23 cellular contexts compared by ENCODE assay signal in the genomic region with DNA sequence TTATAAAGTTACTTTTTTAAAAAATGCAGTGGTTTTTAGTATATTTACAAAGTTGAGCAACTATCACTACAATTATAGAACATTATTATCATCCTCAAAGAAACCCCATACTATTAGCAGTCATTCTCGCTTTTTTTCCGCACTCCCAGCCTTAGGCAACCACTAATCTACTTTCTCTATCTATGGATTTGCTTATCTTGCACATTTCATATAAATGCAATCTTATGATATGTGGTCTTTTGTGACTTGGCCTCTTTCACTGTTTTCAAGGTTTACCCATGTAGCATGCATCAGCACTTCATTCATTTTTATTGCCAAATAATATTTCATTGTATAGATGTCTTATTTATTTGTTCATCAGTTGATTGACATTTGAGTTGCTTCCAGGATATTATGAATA.
DNase-seq lines count a peak whose midpoint lies in the region; ATAC-seq, FAIRE-seq and TF ChIP-seq lines count a peak whose summit lies in the region.
"Had no signal": no experiment of that assay in that cellular context is flagged by ENCODE, and none has a peak within 500 bp of the region (broad histone marks: within the 10 kb centered on the region; RNA-seq: fewer than 3 reads in every experiment).

No MANE protein-coding gene starts in this region.

- H4K20me1 ChIP-seq in DND-41 (ENCODE audit: insufficient read depth, low read length) = no peaks in the 10 kb centered on the region
- H4K20me1 ChIP-seq in KMS-11 (ENCODE audit: insufficient read depth) = no peaks in the 10 kb centered on the region
- H4K20me1 ChIP-seq in K562 (replicated peaks; ENCODE audit: control insufficient read depth, insufficient read depth, low read length) = no peaks in the 10 kb centered on the region

- H3K4me3 Mint-ChIP-seq in nephron = no peak overlapping the region
- H3K4me3 Mint-ChIP-seq: CD4-positive, alpha-beta memory T cell; IgD-negative memory B cell had no signal

- ATAC-seq in DND-41 (ENCODE audit: insufficient read depth, low read depth) (peak; percentile 29; the same call in 1 of the 3 replicates), K562 (no peak)
- ATAC-seq: PC-3, Right ventricle myocardium inferior had no signal

- H3K36me3 ChIP-seq in DND-41 (ENCODE audit: insufficient read depth, low read length) (no peaks in the 10 kb centered on the region), KMS-11 (ENCODE audit: insufficient read depth) (no peaks in the 10 kb centered on the region), K562 (ENCODE audit: control insufficient read depth, insufficient read depth, low read length) (no peaks in the 10 kb centered on the region)

- H3K79me2 ChIP-seq in DND-41 (ENCODE audit: insufficient read depth, low read length) (no peaks in the 10 kb centered on the region), KMS-11 (ENCODE audit: insufficient read depth, low read depth) (no peaks in the 10 kb centered on the region), K562 (ENCODE audit: control insufficient read depth, insufficient read depth, low read length) (no peaks in the 10 kb centered on the region)

- H3K4me1 Mint-ChIP-seq in nephron = peaks cover 61% of the 10 kb centered on the region
- H3K4me1 Mint-ChIP-seq: CD4-positive, alpha-beta memory T cell had no signal

- H3K27ac Mint-ChIP-seq in nephron = peak overlapping the region in 2 of 3 experiments; percentile 0 to 11
- H3K27ac Mint-ChIP-seq: CD4-positive, alpha-beta memory T cell; IgD-negative memory B cell had no signal

- no peak for TF ChIP-seq RAD21 in K562 (CRISPR knock-in tag; conservative IDR thresholded peaks at IDR 0.05 in 1 of 2, IDR thresholded peaks at IDR 0.05 in 1 of 2)

- H3K4me2 ChIP-seq in DND-41 (ENCODE audit: insufficient read depth, low read length) = no peak overlapping the region
- peak overlapping the region; percentile 9; the same call in 1 of the 2 replicates for H3K4me2 ChIP-seq in KMS-11
- H3K4me2 ChIP-seq in K562 (ENCODE audit: insufficient read depth, low read length) = no peak overlapping the region

- TF ChIP-seq CTCF in DND-41 (IDR thresholded peaks at IDR 0.05; ENCODE audit: borderline replicate concordance, extremely low read depth, low read length, poor library complexity, severe bottlenecking) (no peak), KMS-11 (conservative IDR thresholded peaks at IDR 0.05; ENCODE audit: low read depth, low read length) (no peak), K562 (IDR thresholded peaks at IDR 0.05 in 2 of 3, conservative IDR thresholded peaks at IDR 0.05 in 1 of 3; ENCODE audit: insufficient read depth in 2 of 3, low read depth in 1 of 3, low read length in 3 of 3) (no peak), nephron (IDR thresholded peaks at IDR 0.05; ENCODE audit: unreplicated experiment in 3 of 3) (no peak)

- H3K36me3 Mint-ChIP-seq in nephron (ENCODE audit: low read depth) = peaks cover 3% of the 10 kb centered on the region
- H3K36me3 Mint-ChIP-seq: CD4-positive, alpha-beta memory T cell; IgD-negative memory B cell had no signal

- no peaks in the 10 kb centered on the region for H3K9me1 ChIP-seq in K562 (ENCODE audit: control insufficient read depth, insufficient read depth, low read length)

- H3K9me3 ChIP-seq in DND-41 (ENCODE audit: insufficient read depth, low read length, severe bottlenecking) (no peaks in the 10 kb centered on the region), K562 (replicated peaks; ENCODE audit: control insufficient read depth, insufficient read depth, low read depth, low read length) (no peaks in the 10 kb centered on the region)

- WGBS in K562 (ENCODE audit: insufficient coverage, low coverage, missing lambda C conversion rate) = 3% methylated on average over 2 of the region's 2 CpGs

- H3K27me3 ChIP-seq in DND-41 (ENCODE audit: insufficient read depth, low read length, poor library complexity) = no peaks in the 10 kb centered on the region
- H3K27me3 ChIP-seq in KMS-11 (ENCODE audit: insufficient read depth, low read depth) = no peaks in the 10 kb centered on the region
- no peaks in the 10 kb centered on the region; a peak in 1 of 5 replicates for H3K27me3 ChIP-seq in K562 (ENCODE audit: control insufficient read depth in 2 of 2, insufficient read depth in 2 of 2, low read length in 2 of 2)

- BruUV-seq in K562 (replicated peaks; lab: Mats Ljungman, UMichigan) = no TSS peak

- CTCF ChIA-PET in K562 (lab: Yijun Ruan, JAX; ENCODE audit: low intra/inter-chr PET ratio) = no interaction called here

- POLR2A ChIA-PET in K562 (lab: Yijun Ruan, JAX) = interaction anchor here (0.7 to 2.3 kb wide), 5 partner anchors 10 to 14 kb away, joined by 3 to 8 read pairs (median 3); no protein-coding TSS in a partner anchor

- H3K9ac ChIP-seq in DND-41 (ENCODE audit: low read depth, low read length) (no peak overlapping the region), KMS-11 (no peak overlapping the region), K562 (ENCODE audit: insufficient read depth in 1 of 2, low read depth in 2 of 2, low read length in 2 of 2) (no peak overlapping the region)

- DNase-seq in DND-41 (no peak), K562 (ENCODE audit: extremely low read depth in 1 of 4, low spot score in 3 of 4) (no peak), DMS79 treated with DMSO at 0.1 percent for 48 hours (lab: John Stamatoyannopoulos, UW) (no peak), NCI-H1436 treated with DMSO at 0.1 percent for 48 hours (lab: John Stamatoyannopoulos, UW) (no peak), GM19238 (ENCODE audit: insufficient read length, low spot score) (no peak)
- DNase-seq: C1 segment of cervical spinal cord; CD4-positive, alpha-beta memory T cell; COR-L47; H7; Karpas-422; NCI-H1105 treated with DMSO at 0.1 percent for 48 hours; NCI-H2029 treated with DMSO at 0.1 percent for 48 hours; NCI-H446 treated with DMSO at 0.1 percent for 48 hours; NCI-H526; NCI-H82; NK-92 treated with Interleukin-12 subunit alpha and Interleukin-12 subunit beta, amount 100 ng/mL, for 24 hours; PC-3 had no signal

- no peak overlapping the region for H3K4me3 ChIP-seq in DND-41 (ENCODE audit: low read depth in 1 of 2, low read length in 2 of 2)
- no peak overlapping the region for H3K4me3 ChIP-seq in KMS-11 (IDR thresholded peaks at IDR 0.05; ENCODE audit: insufficient read depth, low read depth, low read length)
- H3K4me3 ChIP-seq in K562 = no peak overlapping the region

- FAIRE-seq in K562 (lab: Jason Lieb, UNC) = no peak
- FAIRE-seq: A204.1, HTR-8/SVneo had no signal

- no peak overlapping the region for H2AFZ ChIP-seq in DND-41 (ENCODE audit: low read depth, low read length)
- H2AFZ ChIP-seq in KMS-11 (ENCODE audit: low read depth) = no peak overlapping the region
- no peak overlapping the region for H2AFZ ChIP-seq in K562 (ENCODE audit: low read depth, low read length)

- H3K27ac ChIP-seq in DND-41 (ENCODE audit: low read length) (no peak overlapping the region), KMS-11 (peak overlapping the region; percentile 18; the same call in 1 of the 2 replicates), K562 (ENCODE audit: extremely low read depth, low read depth, low read length) (no peak overlapping the region)

- no peak for TF ChIP-seq POLR2A in K562 (conservative IDR thresholded peaks at IDR 0.05)

- H3K4me1 ChIP-seq in DND-41 (ENCODE audit: insufficient read depth, low read length) (peaks cover 23% of the 10 kb centered on the region), KMS-11 (ENCODE audit: low read depth, poor library complexity, severe bottlenecking) (peaks cover 25% of the 10 kb centered on the region), K562 (replicated peaks in 1 of 2; ENCODE audit: control insufficient read depth in 2 of 2, insufficient read depth in 2 of 2, low read length in 2 of 2) (peaks cover 0 to 6% of the 10 kb centered on the region in 2 experiments; a peak in 2 of 5 replicates)

- H3K27me3 Mint-ChIP-seq in nephron (ENCODE audit: low read depth) = no peaks in the 10 kb centered on the region
- H3K27me3 Mint-ChIP-seq: IgD-negative memory B cell had no signal

- no peak for TF ChIP-seq EP300 in K562 (IDR thresholded peaks at IDR 0.05; ENCODE audit: low read length)

- in situ Hi-C loops in K562 (cut with MboI) = no loop called here

- intact Hi-C loops in K562 (cut with micrococcal nuclease) = no loop called here

- H3K9me3 Mint-ChIP-seq in nephron = no peaks in the 10 kb centered on the region
- H3K9me3 Mint-ChIP-seq: CD4-positive, alpha-beta memory T cell; IgD-negative memory B cell had no signal

TF ChIP-seq in K562, 482 proteins besides CTCF, POLR2A, EP300 and RAD21 (continues in another document):
- TF ChIP-seq, protein P1, sequence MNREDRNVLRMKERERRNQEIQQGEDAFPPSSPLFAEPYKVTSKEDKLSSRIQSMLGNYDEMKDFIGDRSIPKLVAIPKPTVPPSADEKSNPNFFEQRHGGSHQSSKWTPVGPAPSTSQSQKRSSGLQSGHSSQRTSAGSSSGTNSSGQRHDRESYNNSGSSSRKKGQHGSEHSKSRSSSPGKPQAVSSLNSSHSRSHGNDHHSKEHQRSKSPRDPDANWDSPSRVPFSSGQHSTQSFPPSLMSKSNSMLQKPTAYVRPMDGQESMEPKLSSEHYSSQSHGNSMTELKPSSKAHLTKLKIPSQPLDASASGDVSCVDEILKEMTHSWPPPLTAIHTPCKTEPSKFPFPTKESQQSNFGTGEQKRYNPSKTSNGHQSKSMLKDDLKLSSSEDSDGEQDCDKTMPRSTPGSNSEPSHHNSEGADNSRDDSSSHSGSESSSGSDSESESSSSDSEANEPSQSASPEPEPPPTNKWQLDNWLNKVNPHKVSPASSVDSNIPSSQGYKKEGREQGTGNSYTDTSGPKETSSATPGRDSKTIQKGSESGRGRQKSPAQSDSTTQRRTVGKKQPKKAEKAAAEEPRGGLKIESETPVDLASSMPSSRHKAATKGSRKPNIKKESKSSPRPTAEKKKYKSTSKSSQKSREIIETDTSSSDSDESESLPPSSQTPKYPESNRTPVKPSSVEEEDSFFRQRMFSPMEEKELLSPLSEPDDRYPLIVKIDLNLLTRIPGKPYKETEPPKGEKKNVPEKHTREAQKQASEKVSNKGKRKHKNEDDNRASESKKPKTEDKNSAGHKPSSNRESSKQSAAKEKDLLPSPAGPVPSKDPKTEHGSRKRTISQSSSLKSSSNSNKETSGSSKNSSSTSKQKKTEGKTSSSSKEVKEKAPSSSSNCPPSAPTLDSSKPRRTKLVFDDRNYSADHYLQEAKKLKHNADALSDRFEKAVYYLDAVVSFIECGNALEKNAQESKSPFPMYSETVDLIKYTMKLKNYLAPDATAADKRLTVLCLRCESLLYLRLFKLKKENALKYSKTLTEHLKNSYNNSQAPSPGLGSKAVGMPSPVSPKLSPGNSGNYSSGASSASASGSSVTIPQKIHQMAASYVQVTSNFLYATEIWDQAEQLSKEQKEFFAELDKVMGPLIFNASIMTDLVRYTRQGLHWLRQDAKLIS (CRISPR knock-in tag; IDR thresholded peaks at IDR 0.05) = no peak
- TF ChIP-seq, protein P2, sequence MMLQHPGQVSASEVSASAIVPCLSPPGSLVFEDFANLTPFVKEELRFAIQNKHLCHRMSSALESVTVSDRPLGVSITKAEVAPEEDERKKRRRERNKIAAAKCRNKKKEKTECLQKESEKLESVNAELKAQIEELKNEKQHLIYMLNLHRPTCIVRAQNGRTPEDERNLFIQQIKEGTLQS (IDR thresholded peaks at IDR 0.05) = no peak
- TF ChIP-seq, protein P2 (CRISPR knock-in tag; conservative IDR thresholded peaks at IDR 0.05) = no peak
- TF ChIP-seq ZNF175 (CRISPR knock-in tag; IDR thresholded peaks at IDR 0.05; ENCODE audit: low read depth) = no peak
